22 cellular contexts compared by ENCODE assay signal in genomic region chr13:99380402-99380801, GRCh38.
A peak's percentile ranks its signal among the peaks of the same experiment; 100 is the strongest.
DNase-seq lines count a peak whose midpoint lies in the region; ATAC-seq and TF ChIP-seq lines count a peak whose summit lies in the region.
"Had no signal": no experiment of that assay in that cellular context is flagged by ENCODE, and none has a peak within 500 bp of the region (broad histone marks: within the 10 kb centered on the region; RNA-seq: fewer than 3 reads in every experiment).

No MANE protein-coding gene starts in this region.

- H3K9me3 ChIP-seq in T-helper 17 cell (ENCODE audit: control insufficient read depth, low read length, poor library complexity, severe bottlenecking) (no peaks in the 10 kb centered on the region), spleen (no peaks in the 10 kb centered on the region)
- H3K9me3 ChIP-seq: breast epithelium, gastrocnemius medialis, SJCRH30, suprapubic skin had no signal

- no peaks in the 10 kb centered on the region for H3K9me3 Mint-ChIP-seq in activated naive CD4-positive, alpha-beta T cell treated with anti-CD3 and anti-CD28 coated beads, Interleukin-2, amount 10 ng/mL, durations not matched to agents 7 days and 5 days
- no peaks in the 10 kb centered on the region for H3K9me3 Mint-ChIP-seq in central memory CD8-positive, alpha-beta T cell
- H3K9me3 Mint-ChIP-seq: CD14-positive monocyte, nephron progenitor cell had no signal

- ATAC-seq in T-helper 17 cell (no peak), GM21576 (IDR thresholded peaks at IDR 0.05; ENCODE audit: unreplicated experiment) (no peak)
- ATAC-seq in central memory CD8-positive, alpha-beta T cell (replicated peaks; ENCODE audit: extremely low read depth, poor library complexity, severe bottlenecking): no peak
- ATAC-seq: gastrocnemius medialis, PC-3 had no signal

- no peak for TF ChIP-seq CTCF in spleen (IDR thresholded peaks at IDR 0.05 in 8 of 11, conservative IDR thresholded peaks at IDR 0.05 in 3 of 11)

- no peak overlapping the region for H3K4me3 Mint-ChIP-seq in activated naive CD4-positive, alpha-beta T cell treated with anti-CD3 and anti-CD28 coated beads, Interleukin-2, amount 10 ng/mL, durations not matched to agents 7 days and 5 days
- peak overlapping the region; percentile 5 for H3K4me3 Mint-ChIP-seq in T-helper 17 cell
- peak overlapping the region; percentile 72 for H3K4me3 Mint-ChIP-seq in central memory CD8-positive, alpha-beta T cell
- H3K4me3 Mint-ChIP-seq: CD14-positive monocyte, nephron progenitor cell had no signal

- H3K4me1 ChIP-seq in spleen: peaks cover 45 to 100% (median 81%) of the 10 kb centered on the region in 6 donors
- H3K4me1 ChIP-seq: breast epithelium, gastrocnemius medialis, SJCRH30 had no signal

- CTCF ChIA-PET in activated naive CD4-positive, alpha-beta T cell treated with anti-CD3 and anti-CD28 coated beads, Interleukin-2, amount 10 ng/mL, durations not matched to agents 7 days and 5 days (lab: Charles Lee): interaction anchor here (1.3 to 13.8 kb wide), 9 partner anchors 13 to 204 kb away, joined by 3 to 328 read pairs (median 6); no protein-coding TSS in a partner anchor

- no peaks in the 10 kb centered on the region for H3K27me3 ChIP-seq in spleen (replicated peaks in 1 of 7)
- H3K27me3 ChIP-seq: breast epithelium, gastrocnemius medialis, SJCRH30, suprapubic skin had no signal

- H3K27ac ChIP-seq in spleen: peak overlapping the region; percentile 10 to 85 (median 64)
- H3K27ac ChIP-seq: breast epithelium, gastrocnemius medialis, SJCRH30, suprapubic skin had no signal

- H3K4me1 Mint-ChIP-seq in activated naive CD4-positive, alpha-beta T cell treated with anti-CD3 and anti-CD28 coated beads, Interleukin-2, amount 10 ng/mL, durations not matched to agents 7 days and 5 days: peaks cover 93% of the 10 kb centered on the region
- peaks cover 60% of the 10 kb centered on the region for H3K4me1 Mint-ChIP-seq in T-helper 17 cell
- H3K4me1 Mint-ChIP-seq in central memory CD8-positive, alpha-beta T cell: peaks cover 73% of the 10 kb centered on the region

- TF ChIP-seq POLR2A in spleen (IDR thresholded peaks at IDR 0.05): no peak

- 78 to 93% (median 91%) methylated on average over 4 of the region's 4 CpGs for WGBS in spleen, 5 donors

- peaks cover 0 to 57% (median 6%) of the 10 kb centered on the region in 6 donors for H3K36me3 ChIP-seq in spleen
- H3K36me3 ChIP-seq: breast epithelium, SJCRH30 had no signal

- H3K27me3 Mint-ChIP-seq in activated naive CD4-positive, alpha-beta T cell treated with anti-CD3 and anti-CD28 coated beads, Interleukin-2, amount 10 ng/mL, durations not matched to agents 7 days and 5 days: no peaks in the 10 kb centered on the region
- H3K27me3 Mint-ChIP-seq in T-helper 17 cell: no peaks in the 10 kb centered on the region
- no peaks in the 10 kb centered on the region for H3K27me3 Mint-ChIP-seq in central memory CD8-positive, alpha-beta T cell

- intact Hi-C loops in spleen (cut with DNase I; ENCODE audit: low total_unique reads): loop anchor here (10.0 kb wide), 1 partner anchor 106 kb away; no protein-coding TSS in a partner anchor

- no peak overlapping the region for H3K4me3 ChIP-seq in spleen
- H3K4me3 ChIP-seq: breast epithelium, gastrocnemius medialis, SJCRH30, smooth muscle cell, suprapubic skin had no signal

- no peak for DNase-seq in activated naive CD4-positive, alpha-beta T cell treated with anti-CD3 and anti-CD28 coated beads, Interleukin-2, amount 10 ng/mL, durations not matched to agents 7 days and 5 days
- DNase-seq in activated naive CD4-positive, alpha-beta T cell (lab: John Stamatoyannopoulos, UW): no peak
- DNase-seq in T-helper 17 cell (no peak), spleen (peak; percentile 43), amygdala (lab: John Stamatoyannopoulos, UW) (no peak), OCI-M1 (lab: John Stamatoyannopoulos, UW) (no peak)
- no peak for DNase-seq in central memory CD8-positive, alpha-beta T cell (ENCODE audit: low spot score in 2 of 2)
- DNase-seq: activated T-cell treated with anti-CD3 and anti-CD28 coated beads for 4 hours, DMS79, erythroblast, gastrocnemius medialis, kidney, NCI-H2227 treated with DMSO at 0.1 percent for 48 hours, NCI-H82, nephron progenitor cell, PC-3, SJCRH30 had no signal

- H3K36me3 Mint-ChIP-seq in activated naive CD4-positive, alpha-beta T cell treated with anti-CD3 and anti-CD28 coated beads, Interleukin-2, amount 10 ng/mL, durations not matched to agents 7 days and 5 days: peaks cover 53% of the 10 kb centered on the region
- H3K36me3 Mint-ChIP-seq in T-helper 17 cell (ENCODE audit: low read depth): peaks cover 4% of the 10 kb centered on the region
- H3K36me3 Mint-ChIP-seq in central memory CD8-positive, alpha-beta T cell (ENCODE audit: insufficient read depth): peaks cover 46% of the 10 kb centered on the region

- peak overlapping the region; percentile 91 for H3K27ac Mint-ChIP-seq in activated naive CD4-positive, alpha-beta T cell treated with anti-CD3 and anti-CD28 coated beads, Interleukin-2, amount 10 ng/mL, durations not matched to agents 7 days and 5 days
- peak overlapping the region; percentile 98 for H3K27ac Mint-ChIP-seq in T-helper 17 cell
- H3K27ac Mint-ChIP-seq in central memory CD8-positive, alpha-beta T cell (ENCODE audit: low read depth): peak overlapping the region; percentile 97
